2 cellular contexts compared by ENCODE assay signal in the genomic region with DNA sequence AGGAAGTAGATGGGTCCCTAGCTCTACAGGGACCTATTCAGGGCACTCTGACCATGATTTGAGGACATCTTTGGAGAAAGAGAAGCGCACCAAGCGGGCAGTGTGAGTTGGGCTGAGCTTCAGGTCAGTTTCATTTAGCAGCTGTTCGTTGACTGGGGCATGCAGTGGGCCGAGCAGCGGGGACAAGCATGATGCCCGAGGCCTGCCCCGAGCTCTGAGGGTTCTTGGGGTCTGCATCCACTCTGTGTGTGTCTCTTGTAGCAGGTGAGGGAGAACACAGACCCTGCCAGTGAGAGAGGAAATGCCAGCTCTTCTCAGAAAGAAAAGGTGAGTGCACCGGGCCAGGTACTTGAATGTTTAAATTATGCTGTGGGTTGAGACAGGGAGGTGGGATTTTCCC.
TF ChIP-seq lines count a peak whose summit lies in the region.

No MANE protein-coding gene starts in this region.

TF ChIP-seq in IMR-90, 13 proteins besides CTCF, POLR2A, EP300 and RAD21:
- TF ChIP-seq RFX5 (IDR thresholded peaks at IDR 0.05; ENCODE audit: low read depth, low read length) (no peak), MAZ (IDR thresholded peaks at IDR 0.05; ENCODE audit: borderline replicate concordance, low read depth, low read length) (no peak), ELK1 (IDR thresholded peaks at IDR 0.05; ENCODE audit: borderline replicate concordance, low read depth, low read length) (no peak), FOS (IDR thresholded peaks at IDR 0.05; ENCODE audit: low read depth, low read length) (no peak), MAFK (IDR thresholded peaks at IDR 0.05; ENCODE audit: low read depth, low read length) (no peak)
- TF ChIP-seq, protein P1, sequence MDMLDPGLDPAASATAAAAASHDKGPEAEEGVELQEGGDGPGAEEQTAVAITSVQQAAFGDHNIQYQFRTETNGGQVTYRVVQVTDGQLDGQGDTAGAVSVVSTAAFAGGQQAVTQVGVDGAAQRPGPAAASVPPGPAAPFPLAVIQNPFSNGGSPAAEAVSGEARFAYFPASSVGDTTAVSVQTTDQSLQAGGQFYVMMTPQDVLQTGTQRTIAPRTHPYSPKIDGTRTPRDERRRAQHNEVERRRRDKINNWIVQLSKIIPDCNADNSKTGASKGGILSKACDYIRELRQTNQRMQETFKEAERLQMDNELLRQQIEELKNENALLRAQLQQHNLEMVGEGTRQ (IDR thresholded peaks at IDR 0.05; ENCODE audit: low read depth, low read length), result no peak

TF ChIP-seq in HEK293T, 16 proteins besides CTCF, POLR2A, EP300 and RAD21:
- TF ChIP-seq TARDBP (IDR thresholded peaks at IDR 0.05) (no peak), FOXM1 (IDR thresholded peaks at IDR 0.05; ENCODE audit: borderline replicate concordance) (no peak), CTBP1 (IDR thresholded peaks at IDR 0.05; ENCODE audit: borderline replicate concordance) (no peak), L3MBTL2 (conservative IDR thresholded peaks at IDR 0.05) (no peak), ZNF384 (IDR thresholded peaks at IDR 0.05) (no peak)
